In genomic region chr14:87869619-87870583, GRCh38 we compare ENCODE assay signal across 9 cellular contexts.
DNase-seq lines count a peak whose midpoint lies in the region; ATAC-seq, FAIRE-seq and TF ChIP-seq lines count a peak whose summit lies in the region.
"Had no signal": no experiment of that assay in that cellular context is flagged by ENCODE, and none has a peak within 500 bp of the region (broad histone marks: within the 10 kb centered on the region; RNA-seq: fewer than 3 reads in every experiment).

No MANE protein-coding gene starts in this region.

- H3K36me3 ChIP-seq in A673 (ENCODE audit: insufficient read depth, low read length, poor library complexity, severe bottlenecking) = no peaks in the 10 kb centered on the region

- POLR2A ChIA-PET in A673 (lab: Charles Lee; ENCODE audit: low non-redundant PET) = no interaction called here
- POLR2A ChIA-PET in HEK293T (lab: Yijun Ruan, JAX) = no interaction called here

- DNase-seq in A673 (ENCODE audit: low spot score) (peak; percentile 5), dorsolateral prefrontal cortex (peak in 1 of 10 donors; percentile 16), GM19239 (ENCODE audit: insufficient read length, low spot score) (no peak), NCI-H146 (lab: John Stamatoyannopoulos, UW) (no peak), HEK293T (ENCODE audit: extremely low spot score) (no peak)
- no peak for DNase-seq in stimulated activated naive CD4-positive, alpha-beta T cell treated with Interleukin-2 at 50 U/mL for 16 hours (lab: John Stamatoyannopoulos, UW)
- DNase-seq: naive B cell had no signal

- FAIRE-seq in GM19239 (lab: Jason Lieb, UNC) = no peak

- ATAC-seq in GM18909 (IDR thresholded peaks at IDR 0.05; ENCODE audit: poor library complexity, unreplicated experiment) (peak; percentile 81), HG03460 (IDR thresholded peaks at IDR 0.05; ENCODE audit: unreplicated experiment) (peak; percentile 69)

- intact Hi-C loops in A673 (cut with micrococcal nuclease; ENCODE audit: unreplicated experiment) = no loop called here
- intact Hi-C loops in dorsolateral prefrontal cortex (cut with DNase I) = no loop called here

- TF ChIP-seq CTCF in A673 (conservative IDR thresholded peaks at IDR 0.05; ENCODE audit: low read depth, low read length) = no peak
- no peak for TF ChIP-seq CTCF in dorsolateral prefrontal cortex (IDR thresholded peaks at IDR 0.05 in 54 of 56, conservative IDR thresholded peaks at IDR 0.05 in 2 of 56; ENCODE audit: low read depth in 1 of 56, partially characterized antibody in 56 of 56)

- H3K27ac ChIP-seq in A673 (ENCODE audit: low read depth, low read length, poor library complexity, severe bottlenecking) (no peak overlapping the region), dorsolateral prefrontal cortex (peak overlapping the region in 58 of 59 donors; percentile 12 to 94 (median 79))

- H3K4me1 ChIP-seq in A673 (ENCODE audit: insufficient read depth, low read length, poor library complexity, severe bottlenecking) = no peaks in the 10 kb centered on the region

- H3K27me3 ChIP-seq in A673 (replicated peaks; ENCODE audit: insufficient read depth, low read depth, low read length, poor library complexity) (no peaks in the 10 kb centered on the region), dorsolateral prefrontal cortex (no peaks in the 10 kb centered on the region)

- H3K9me3 ChIP-seq in A673 (ENCODE audit: low read depth, low read length, poor library complexity, severe bottlenecking) = no peaks in the 10 kb centered on the region

- no peak overlapping the region for H3K4me3 ChIP-seq in A673 (ENCODE audit: low read depth, low read length, poor library complexity, severe bottlenecking)
- no peak overlapping the region for H3K4me3 ChIP-seq in dorsolateral prefrontal cortex

- no TSS peak for BruUV-seq in A673 (replicated peaks; lab: Mats Ljungman, UMichigan)

- CTCF ChIA-PET in A673 (lab: Charles Lee) = no interaction called here
- CTCF ChIA-PET in HEK293T (lab: Yijun Ruan, JAX) = no interaction called here

TF ChIP-seq in HEK293T, 16 proteins besides CTCF, POLR2A, EP300 and RAD21:
- TF ChIP-seq LEF1 (IDR thresholded peaks at IDR 0.05; ENCODE audit: borderline replicate concordance) (no peak), BHLHE40 (IDR thresholded peaks at IDR 0.05; ENCODE audit: borderline replicate concordance) (no peak), SUZ12 (IDR thresholded peaks at IDR 0.05) (no peak)
